In genomic region chr16:29158031-29158430, GRCh38 we compare ENCODE assay signal across 16 cellular contexts.
DNase-seq lines count a peak whose midpoint lies in the region; ATAC-seq, FAIRE-seq and TF ChIP-seq lines count a peak whose summit lies in the region.
"Had no signal": no experiment of that assay in that cellular context is flagged by ENCODE, and none has a peak within 500 bp of the region (broad histone marks: within the 10 kb centered on the region; RNA-seq: fewer than 3 reads in every experiment).

No MANE protein-coding gene starts in this region.

- H3K4me1 ChIP-seq in SK-N-SH (ENCODE audit: control insufficient read depth in 1 of 2, insufficient read depth in 2 of 2, low read depth in 1 of 2, low read length in 1 of 2), result peaks cover 12 to 23% of the 10 kb centered on the region in 2 experiments; a peak in 3 of 4 replicates
- peaks cover 14% of the 10 kb centered on the region for H3K4me1 ChIP-seq in lower lobe of right lung
- peaks cover 32% of the 10 kb centered on the region for H3K4me1 ChIP-seq in testis

- TF ChIP-seq POLR2A in testis (IDR thresholded peaks at IDR 0.05), result no peak
- no peak for TF ChIP-seq POLR2A in H54 (IDR thresholded peaks at IDR 0.05; ENCODE audit: low read depth, low read length)

- DNase-seq in SK-N-SH (peak; percentile 49), brain microvascular endothelial cell (no peak), lower lobe of right lung (no peak), testis (no peak), cortex of kidney (lab: John Stamatoyannopoulos, UW) (no peak), H54 (ENCODE audit: insufficient read length, low spot score) (no peak)
- DNase-seq: DMS 273 treated with DMSO at 0.1 percent for 48 hours, NCI-H1417, NCI-H524, retina, WERI-Rb-1 had no signal

- POLR2A ChIA-PET in SK-N-SH (lab: Yijun Ruan, JAX), result no interaction called here

- TF ChIP-seq EP300 in SK-N-SH (IDR thresholded peaks at IDR 0.05; ENCODE audit: borderline replicate concordance in 1 of 2, low read depth in 1 of 2, low read length in 1 of 2), result no peak

- peak overlapping the region; percentile 72 to 82; a peak in 3 of 4 replicates for H3K27ac ChIP-seq in SK-N-SH (ENCODE audit: low read depth in 2 of 2, low read length in 1 of 2)
- H3K27ac ChIP-seq in brain microvascular endothelial cell, result peak overlapping the region; percentile 91
- peak overlapping the region; percentile 86 for H3K27ac ChIP-seq in lower lobe of right lung
- peak overlapping the region; percentile 75 to 85 for H3K27ac ChIP-seq in testis
- H3K27ac ChIP-seq: 22Rv1, WERI-Rb-1 had no signal

- TF ChIP-seq RAD21 in SK-N-SH (IDR thresholded peaks at IDR 0.05; ENCODE audit: low read length), result no peak

- intact Hi-C loops in lower lobe of right lung (cut with DNase I), result no loop called here
- intact Hi-C loops in testis (cut with DNase I; ENCODE audit: low total_unique reads), result no loop called here

- no peaks in the 10 kb centered on the region for H4K20me1 ChIP-seq in SK-N-SH (ENCODE audit: insufficient read depth)

- H3K4me2 ChIP-seq in SK-N-SH, result no peak overlapping the region

- WGBS in SK-N-SH (ENCODE audit: low lambda C conversion rate), result 88% methylated on average over 4 of the region's 13 CpGs
- 88 to 90% methylated on average over 4 to 11 of the region's 13 CpGs for WGBS in testis, 2 donors

- in situ Hi-C loops in brain microvascular endothelial cell (cut with HindIII; ENCODE audit: low pct_ligation_motif_present, low sequenced_read_pairs), result no loop called here

- H2AFZ ChIP-seq in SK-N-SH (ENCODE audit: low read depth), result no peak overlapping the region

- H3K9me3 ChIP-seq in SK-N-SH (no peaks in the 10 kb centered on the region), lower lobe of right lung (no peaks in the 10 kb centered on the region), testis (no peaks in the 10 kb centered on the region)
- H3K9me3 ChIP-seq: thoracic aorta had no signal

- ATAC-seq in SK-N-SH treated with all-trans-retinoic acid at 6 μM for 48 hours, result no peak; the same call in 1 of the 3 replicates
- peak in 1 of 2 donors; percentile 4 for ATAC-seq in lower lobe of right lung
- no peak for ATAC-seq in GM19455 (IDR thresholded peaks at IDR 0.05; ENCODE audit: unreplicated experiment)

- H3F3A ChIP-seq in SK-N-SH (replicated peaks; ENCODE audit: insufficient read depth), result no peaks in the 10 kb centered on the region

- TF ChIP-seq CTCF in SK-N-SH (IDR thresholded peaks at IDR 0.05), result no peak
- no peak for TF ChIP-seq CTCF in brain microvascular endothelial cell (IDR thresholded peaks at IDR 0.05; ENCODE audit: low read depth, low read length, missing control alignments)
- no peak for TF ChIP-seq CTCF in lower lobe of right lung (IDR thresholded peaks at IDR 0.05)
- TF ChIP-seq CTCF in testis (IDR thresholded peaks at IDR 0.05), result no peak

- H3K36me3 ChIP-seq in SK-N-SH (replicated peaks in 1 of 2; ENCODE audit: control insufficient read depth in 1 of 2, insufficient read depth in 2 of 2, low read length in 1 of 2), result no peaks in the 10 kb centered on the region
- no peaks in the 10 kb centered on the region for H3K36me3 ChIP-seq in brain microvascular endothelial cell (replicated peaks)
- no peaks in the 10 kb centered on the region for H3K36me3 ChIP-seq in lower lobe of right lung
- no peaks in the 10 kb centered on the region for H3K36me3 ChIP-seq in testis (ENCODE audit: low read depth, missing control alignments)
- H3K36me3 ChIP-seq: thoracic aorta, WERI-Rb-1 had no signal

- H3K9ac ChIP-seq in SK-N-SH, result no peak overlapping the region

- H3K9me2 ChIP-seq in SK-N-SH, result no peaks in the 10 kb centered on the region

- H3K79me2 ChIP-seq in SK-N-SH (ENCODE audit: insufficient read depth), result no peaks in the 10 kb centered on the region

- H3K4me3 ChIP-seq in SK-N-SH (ENCODE audit: low read depth in 2 of 2, low read length in 1 of 2) (no peak overlapping the region), brain microvascular endothelial cell (ENCODE audit: low read depth, low read length) (no peak overlapping the region), lower lobe of right lung (no peak overlapping the region), testis (no peak overlapping the region)
- H3K4me3 ChIP-seq: thoracic aorta had no signal

- no peaks in the 10 kb centered on the region for H3K27me3 ChIP-seq in SK-N-SH (ENCODE audit: insufficient read depth)
- H3K27me3 ChIP-seq in brain microvascular endothelial cell (replicated peaks), result no peaks in the 10 kb centered on the region
- H3K27me3 ChIP-seq in lower lobe of right lung (ENCODE audit: low read depth), result no peaks in the 10 kb centered on the region
- H3K27me3 ChIP-seq in testis, result no peaks in the 10 kb centered on the region

- CTCF ChIA-PET in SK-N-SH (lab: Yijun Ruan, JAX), result no interaction called here

- no peak for FAIRE-seq in H54 (lab: Jason Lieb, UNC)
- FAIRE-seq: endometrium had no signal

TF ChIP-seq in SK-N-SH, 30 proteins besides CTCF, POLR2A, EP300 and RAD21 (continues in another document):
- TF ChIP-seq PBX3 (IDR thresholded peaks at IDR 0.05) (no peak), POLR2AphosphoS5 (IDR thresholded peaks at IDR 0.05; ENCODE audit: low read depth, low read length) (no peak), USF1 (IDR thresholded peaks at IDR 0.05; ENCODE audit: borderline replicate concordance, low read depth) (no peak), JUND (IDR thresholded peaks at IDR 0.05) (no peak)

TF ChIP-seq in SK-N-SH treated with all-trans-retinoic acid at 6 μM for 48 hours, 23 proteins besides CTCF, POLR2A, EP300 and RAD21 (continues in another document):
- TF ChIP-seq ARNTL (CRISPR knock-in tag; IDR thresholded peaks at IDR 0.05; ENCODE audit: borderline replicate concordance, low read depth) (no peak), ZNF565 (CRISPR knock-in tag; conservative IDR thresholded peaks at IDR 0.05; ENCODE audit: low read depth) (no peak), PPARA (CRISPR knock-in tag; IDR thresholded peaks at IDR 0.05; ENCODE audit: borderline replicate concordance) (no peak), ZC3H10 (CRISPR knock-in tag; IDR thresholded peaks at IDR 0.05) (no peak), ZNF8 (CRISPR knock-in tag; IDR thresholded peaks at IDR 0.05) (no peak), CSDC2 (CRISPR knock-in tag; IDR thresholded peaks at IDR 0.05) (no peak), ISL1 (CRISPR knock-in tag; IDR thresholded peaks at IDR 0.05) (no peak), GLIS3 (CRISPR knock-in tag; IDR thresholded peaks at IDR 0.05) (no peak), TSHZ2 (CRISPR knock-in tag; IDR thresholded peaks at IDR 0.05) (no peak), BACH2 (CRISPR knock-in tag; IDR thresholded peaks at IDR 0.05; ENCODE audit: borderline replicate concordance) (no peak), SNAI2 (CRISPR knock-in tag; IDR thresholded peaks at IDR 0.05) (no peak), RARB (CRISPR knock-in tag; IDR thresholded peaks at IDR 0.05) (no peak), CSRNP3 (CRISPR knock-in tag; IDR thresholded peaks at IDR 0.05) (no peak), ZFP3 (CRISPR knock-in tag; IDR thresholded peaks at IDR 0.05) (no peak), ZNF70 (CRISPR knock-in tag; IDR thresholded peaks at IDR 0.05) (no peak), TOX (CRISPR knock-in tag; IDR thresholded peaks at IDR 0.05; ENCODE audit: borderline replicate concordance) (no peak), ZFP30 (CRISPR knock-in tag; IDR thresholded peaks at IDR 0.05) (no peak)
